Comparison of ENCODE assay signal across 8 cellular contexts in the genomic region with DNA sequence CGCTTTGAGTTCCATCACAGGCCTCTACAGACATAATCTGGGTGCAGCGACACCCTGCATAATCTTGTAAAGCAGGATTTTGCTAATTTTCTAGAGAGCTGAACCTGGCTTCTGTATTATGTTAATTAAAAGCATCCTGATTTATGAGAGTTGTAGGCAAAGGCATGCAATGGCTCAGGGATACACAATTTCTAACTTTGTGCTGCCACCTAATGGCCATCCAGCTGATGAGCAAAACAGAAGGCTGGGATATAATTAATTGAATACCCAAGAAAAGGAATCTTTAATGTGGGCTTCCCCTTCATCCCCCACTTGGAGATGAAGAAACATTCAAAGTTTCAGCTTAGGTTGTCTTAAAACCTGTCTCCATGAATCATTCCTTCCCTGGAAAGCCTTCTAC.
DNase-seq lines count a peak whose midpoint lies in the region; ATAC-seq, FAIRE-seq and TF ChIP-seq lines count a peak whose summit lies in the region.

No MANE protein-coding gene starts in this region.

- no peaks in the 10 kb centered on the region for H3K4me1 Mint-ChIP-seq in chondrocyte (ENCODE audit: low read depth)

- no peak for FAIRE-seq in frontal cortex (lab: Jason Lieb, UNC)

- DNase-seq in left ventricle myocardium inferior (no peak), Right ventricle myocardium superior (no peak), NCI-H1105 treated with DMSO at 0.1 percent for 48 hours (lab: John Stamatoyannopoulos, UW) (peak; percentile 0), chondrocyte (ENCODE audit: low spot score) (no peak), myocyte (ENCODE audit: low read depth) (peak; percentile 1), frontal cortex (ENCODE audit: low spot score in 2 of 2) (no peak), SKM-1 treated with dmso at 0.1 percent for 144 hours (lab: John Stamatoyannopoulos, UW; ENCODE audit: unreplicated experiment) (no peak)

- no peaks in the 10 kb centered on the region for H3K36me3 ChIP-seq in left ventricle myocardium inferior

- intact Hi-C loops in left ventricle myocardium inferior (cut with micrococcal nuclease) (no loop called here), Right ventricle myocardium superior (cut with DNase I) (loop anchor here (10.0 kb wide), 1 partner anchor 244 kb away; no protein-coding TSS in a partner anchor)

- ATAC-seq in Right ventricle myocardium superior (ENCODE audit: poor library complexity), result no peak
- ATAC-seq in GM18520 (IDR thresholded peaks at IDR 0.05; ENCODE audit: unreplicated experiment), result no peak

- no peak overlapping the region for H3K27ac ChIP-seq in left ventricle myocardium inferior (replicated peaks)

- H3K9me3 ChIP-seq in left ventricle myocardium inferior (replicated peaks), result no peaks in the 10 kb centered on the region

- no peak overlapping the region for H3K4me3 Mint-ChIP-seq in chondrocyte (ENCODE audit: unreplicated experiment)

- H3K27me3 Mint-ChIP-seq in chondrocyte (ENCODE audit: low read depth), result peaks cover 19% of the 10 kb centered on the region

- peak; percentile 60 for TF ChIP-seq CTCF in left ventricle myocardium inferior (IDR thresholded peaks at IDR 0.05; ENCODE audit: borderline replicate concordance)
- peak; percentile 81 for TF ChIP-seq CTCF in chondrocyte (IDR thresholded peaks at IDR 0.05)

- H3K27ac Mint-ChIP-seq in chondrocyte (ENCODE audit: unreplicated experiment), result no peak overlapping the region

- no peaks in the 10 kb centered on the region for H3K9me3 Mint-ChIP-seq in chondrocyte (ENCODE audit: low read depth)

- H3K27me3 ChIP-seq in left ventricle myocardium inferior (ENCODE audit: low read depth), result no peaks in the 10 kb centered on the region

- H3K4me3 ChIP-seq in left ventricle myocardium inferior, result no peak overlapping the region

- no peaks in the 10 kb centered on the region for H3K4me1 ChIP-seq in left ventricle myocardium inferior

- no peaks in the 10 kb centered on the region for H3K36me3 Mint-ChIP-seq in chondrocyte (ENCODE audit: low read depth)

Comparison
In these comparisons a context has a peak if more than half of its experiments do, and no peak if none do; other contexts are left out.
1. DNase-seq: peak in NCI-H1105 treated with DMSO at 0.1 percent for 48 hours (single experiment) and myocyte (single experiment); none in left ventricle myocardium inferior (single experiment), Right ventricle myocardium superior (single experiment), chondrocyte (single experiment), frontal cortex (0 of 2) and SKM-1 treated with dmso at 0.1 percent for 144 hours (single experiment).